ENCODE assay signal across 28 cellular contexts in genomic region chr3:38604246-38604645, GRCh38. TPM values are rescaled to one million over a fixed set of nuclear protein-coding genes. Genes with fewer than 3 reads are reported as not detected.
"Had no signal": no experiment of that assay in that cellular context is flagged by ENCODE, and none has a peak within 500 bp of the region (broad histone marks: within the 10 kb centered on the region; RNA-seq: fewer than 3 reads in every experiment).

No MANE protein-coding gene starts in this region.

- DNase-seq: activated B cell treated with CpG ODN at 0.5 μM for 24 hours; activated CD4-positive, alpha-beta memory T cell treated with anti-CD3 and anti-CD28 coated beads for 36 hours; activated CD4-positive, alpha-beta T cell treated with anti-CD3 and anti-CD28 coated beads, Interleukin-2, amount 10 ng/mL, durations not matched to agents 24 days and 14 days; activated CD8-positive, alpha-beta memory T cell treated with anti-CD3 and anti-CD28 coated beads, Interleukin-2, amount 10 ng/mL, durations not matched to agents 7 days and 5 days; activated CD8-positive, alpha-beta memory T cell treated with anti-CD3 and anti-CD28 coated beads, Interleukin-2, amount 50 U/mL, for 4 hours; activated CD8-positive, alpha-beta T cell treated with anti-CD3 and anti-CD28 coated beads, Interleukin-2, amount 10 ng/mL, durations not matched to agents 7 days and 5 days; activated gamma-delta T cell treated with Interleukin-2 at 50 U/mL for 16 hours; activated naive CD4-positive, alpha-beta T cell treated with anti-CD3 and anti-CD28 coated beads, Interleukin-2, amount 50 U/mL, for 16 hours; activated naive CD4-positive, alpha-beta T cell treated with Interleukin-2 at 50 U/mL for 16 hours; activated T-cell treated with anti-CD3 and anti-CD28 coated beads, Interleukin-2, amount 50 U/mL, for 1 hour; activated T-cell treated with anti-CD3 and anti-CD28 coated beads, Interleukin-2, amount 50 U/mL, for 48 hours; anterior cingulate cortex; brain microvascular endothelial cell; caudate nucleus; colonic mucosa; effector CD8-positive, alpha-beta T cell; foreskin fibroblast; T-helper 1 cell; T-helper 17 cell; T1000; WERI-Rb-1 had no signal

- H3K27me3 ChIP-seq: brain microvascular endothelial cell, colonic mucosa, gastroesophageal sphincter had no signal

- H3K4me3 ChIP-seq: colonic mucosa, gastroesophageal sphincter had no signal

- H3K9me3 ChIP-seq: colonic mucosa, gastroesophageal sphincter had no signal

- ATAC-seq: activated CD4-positive, CD25-positive, alpha-beta regulatory T cell treated with anti-CD3 and anti-CD28 coated beads, Interleukin-2, amount 50 U/mL, for 24 hours; activated CD8-positive, alpha-beta memory T cell treated with anti-CD3 and anti-CD28 coated beads, Interleukin-2, amount 10 ng/mL, durations not matched to agents 7 days and 5 days; activated CD8-positive, alpha-beta T cell treated with anti-CD3 and anti-CD28 coated beads, Interleukin-2, amount 10 ng/mL, durations not matched to agents 7 days and 5 days; esophagus mucosa; gastroesophageal sphincter; SK-N-SH treated with all-trans-retinoic acid at 6 μM for 48 hours; T-helper 17 cell had no signal

- H3K4me1 ChIP-seq: colonic mucosa, gastroesophageal sphincter had no signal

- H3K36me3 ChIP-seq: brain microvascular endothelial cell, colonic mucosa, gastroesophageal sphincter, WERI-Rb-1 had no signal

- H3K27ac ChIP-seq: brain microvascular endothelial cell, colonic mucosa, gastroesophageal sphincter, WERI-Rb-1 had no signal

RNA-seq across cellular contexts. Expression of gene SCN5A, which starts 45.2 kb away (rescaled TPM):
- total RNA-seq: activated B cell treated with CpG ODN at 0.5 μM for 24 hours; activated CD4-positive, alpha-beta T cell treated with anti-CD3 and anti-CD28 coated beads, Interleukin-2, amount 10 ng/mL, durations not matched to agents 24 days and 14 days; activated CD8-positive, alpha-beta memory T cell treated with anti-CD3 and anti-CD28 coated beads, Interleukin-2, amount 10 ng/mL, durations not matched to agents 7 days and 5 days; activated T-helper 1 cell treated with anti-CD3 and anti-CD28 coated beads, Interleukin-12 subunit alpha, Interleukin-12 subunit beta, Interleukin-2, Interleukin-4 antibody, amounts not matched to agents 30 ng/mL and 10 ng/mL and 1 ng/mL, durations not matched to agents 14 hours and 24 hours and 36 hours; activated T-helper 2 cell treated with anti-CD3 and anti-CD28 coated beads, Interferon-gamma antibody, Interleukin-2, Interleukin-4, amounts not matched to agents 10 μg/mL and 5 μg/mL and 100 μg/mL, durations not matched to agents 14 hours and 24 hours and 36 hours; bronchial epithelial cell; esophagus mucosa had no signal
